In genomic region chr13:24254151-24254810, GRCh38 we compare ENCODE assay signal across 9 cellular contexts. TPM values are rescaled to one million over a fixed set of nuclear protein-coding genes. Genes with fewer than 3 reads are reported as not detected.
A peak's percentile ranks its signal among the peaks of the same experiment; 100 is the strongest.
DNase-seq lines count a peak whose midpoint lies in the region; ATAC-seq and TF ChIP-seq lines count a peak whose summit lies in the region.
"Had no signal": no experiment of that assay in that cellular context is flagged by ENCODE, and none has a peak within 500 bp of the region (broad histone marks: within the 10 kb centered on the region; RNA-seq: fewer than 3 reads in every experiment).

No MANE protein-coding gene starts in this region.

- no peaks in the 10 kb centered on the region for H3K9me2 ChIP-seq in SK-N-SH

- no peak overlapping the region for H3K9ac ChIP-seq in SK-N-SH
- H3K9ac ChIP-seq: KMS-11 had no signal

- H3K36me3 ChIP-seq in SK-N-SH (replicated peaks in 1 of 2; ENCODE audit: control insufficient read depth in 1 of 2, insufficient read depth in 2 of 2, low read length in 1 of 2), result no peaks in the 10 kb centered on the region

- H4K20me1 ChIP-seq in SK-N-SH (ENCODE audit: insufficient read depth), result no peaks in the 10 kb centered on the region

- POLR2A ChIA-PET in SK-N-SH (lab: Yijun Ruan, JAX), result no interaction called here

- no peak overlapping the region for H3K27ac ChIP-seq in SK-N-SH (ENCODE audit: low read depth in 2 of 2, low read length in 1 of 2)
- H3K27ac ChIP-seq: KMS-11 had no signal

- no peak overlapping the region for H2AFZ ChIP-seq in SK-N-SH (ENCODE audit: low read depth)

- H3K4me3 ChIP-seq in SK-N-SH (ENCODE audit: low read depth in 2 of 2, low read length in 1 of 2), result no peak overlapping the region

- TF ChIP-seq RAD21 in SK-N-SH (IDR thresholded peaks at IDR 0.05; ENCODE audit: low read length), result no peak

- no peaks in the 10 kb centered on the region; a peak in 1 of 4 replicates for H3K4me1 ChIP-seq in SK-N-SH (ENCODE audit: control insufficient read depth in 1 of 2, insufficient read depth in 2 of 2, low read depth in 1 of 2, low read length in 1 of 2)

- ATAC-seq in HG03097 (IDR thresholded peaks at IDR 0.05; ENCODE audit: low FRiP score, unreplicated experiment), result peak; percentile 46

- no peak for TF ChIP-seq EP300 in SK-N-SH (IDR thresholded peaks at IDR 0.05; ENCODE audit: borderline replicate concordance in 1 of 2, low read depth in 1 of 2, low read length in 1 of 2)

- CTCF ChIA-PET in SK-N-SH (lab: Yijun Ruan, JAX), result interaction anchor here (0.9 to 2.0 kb wide), 2 partner anchors 16 to 141 kb away, joined by 3 to 5 read pairs; no protein-coding TSS in a partner anchor

- H3F3A ChIP-seq in SK-N-SH (replicated peaks; ENCODE audit: insufficient read depth), result no peaks in the 10 kb centered on the region

- TF ChIP-seq CTCF in SK-N-SH (IDR thresholded peaks at IDR 0.05), result no peak

- H3K4me2 ChIP-seq in SK-N-SH, result no peak overlapping the region
- H3K4me2 ChIP-seq: KMS-11 had no signal

- 78% methylated on average over 10 of the region's 10 CpGs for WGBS in SK-N-SH (ENCODE audit: low lambda C conversion rate)

- H3K79me2 ChIP-seq in SK-N-SH (ENCODE audit: insufficient read depth), result no peaks in the 10 kb centered on the region

- H3K9me3 ChIP-seq in SK-N-SH, result no peaks in the 10 kb centered on the region

- DNase-seq in activated CD4-positive, CD25-positive, alpha-beta regulatory T cell treated with anti-CD3 and anti-CD28 coated beads, Interleukin-2, amount 50 U/mL, for 72 hours, result peak; percentile 48
- DNase-seq in effector CD4-positive, alpha-beta T cell, result peak; percentile 65
- DNase-seq in stimulated activated CD8-positive, alpha-beta memory T cell treated with anti-CD3 and anti-CD28 coated beads, Interleukin-7, amount 100 ng/mL, for 1 hour (ENCODE audit: low read depth in 2 of 2), result peak; percentile 37 to 41
- no peak for DNase-seq in NCI-H1436 (lab: John Stamatoyannopoulos, UW)
- no peak for DNase-seq in NCI-H510A (lab: John Stamatoyannopoulos, UW)
- DNase-seq in germinal center (ENCODE audit: low spot score), result no peak
- no peak for DNase-seq in SK-N-SH

- no peaks in the 10 kb centered on the region for H3K27me3 ChIP-seq in SK-N-SH (ENCODE audit: insufficient read depth)

TF ChIP-seq in SK-N-SH, 30 proteins besides CTCF, POLR2A, EP300 and RAD21:
- TF ChIP-seq NRF1 (IDR thresholded peaks at IDR 0.05; ENCODE audit: low read depth, low read length) (no peak), SIN3A (IDR thresholded peaks at IDR 0.05; ENCODE audit: borderline replicate concordance, low read depth, low read length) (no peak), GABPA (IDR thresholded peaks at IDR 0.05; ENCODE audit: low read depth) (no peak), POLR2AphosphoS5 (IDR thresholded peaks at IDR 0.05; ENCODE audit: low read depth, low read length) (no peak), PBX3 (IDR thresholded peaks at IDR 0.05) (no peak), TCF12 (IDR thresholded peaks at IDR 0.05) (no peak), NFIC (IDR thresholded peaks at IDR 0.05; ENCODE audit: borderline replicate concordance) (no peak), RCOR1 (IDR thresholded peaks at IDR 0.05; ENCODE audit: low read length) (no peak), YY1 (IDR thresholded peaks at IDR 0.05; ENCODE audit: low read depth) (no peak), RXRA (IDR thresholded peaks at IDR 0.05; ENCODE audit: borderline replicate concordance, low read depth) (no peak), GATA2 (CRISPR knock-in tag; IDR thresholded peaks at IDR 0.05) (no peak), ZBTB33 (IDR thresholded peaks at IDR 0.05; ENCODE audit: borderline replicate concordance, low read depth) (no peak), USF2 (IDR thresholded peaks at IDR 0.05; ENCODE audit: borderline replicate concordance, low read depth, low read length) (no peak), CHD2 (IDR thresholded peaks at IDR 0.05; ENCODE audit: low read length, partially characterized antibody) (no peak)

RNA-seq across cellular contexts. Expression of gene C1QTNF9, which starts 55.1 kb away (rescaled TPM):
- polyA plus RNA-seq in SK-N-SH (2012; rRNA removed), result not detected in 2 replicates
- polyA plus RNA-seq in SK-N-SH (2012; cell fraction: cytosol; rRNA removed), result not detected in 2 replicates
- polyA plus RNA-seq in SK-N-SH (2012; cell fraction: nucleus; rRNA removed), result 0.05 TPM in 1 of 2 replicates, not detected in the other

Comparison
In these comparisons a context has a peak if more than half of its experiments do, and no peak if none do; other contexts are left out.
1. DNase-seq: peak in activated CD4-positive, CD25-positive, alpha-beta regulatory T cell treated with anti-CD3 and anti-CD28 coated beads, Interleukin-2, amount 50 U/mL, for 72 hours (single experiment), effector CD4-positive, alpha-beta T cell (single experiment) and stimulated activated CD8-positive, alpha-beta memory T cell treated with anti-CD3 and anti-CD28 coated beads, Interleukin-7, amount 100 ng/mL, for 1 hour (2 of 2); none in NCI-H1436 (single experiment), NCI-H510A (single experiment), germinal center (single experiment) and SK-N-SH (single experiment).